Comparison of ENCODE assay signal across 8 cellular contexts in the genomic region with DNA sequence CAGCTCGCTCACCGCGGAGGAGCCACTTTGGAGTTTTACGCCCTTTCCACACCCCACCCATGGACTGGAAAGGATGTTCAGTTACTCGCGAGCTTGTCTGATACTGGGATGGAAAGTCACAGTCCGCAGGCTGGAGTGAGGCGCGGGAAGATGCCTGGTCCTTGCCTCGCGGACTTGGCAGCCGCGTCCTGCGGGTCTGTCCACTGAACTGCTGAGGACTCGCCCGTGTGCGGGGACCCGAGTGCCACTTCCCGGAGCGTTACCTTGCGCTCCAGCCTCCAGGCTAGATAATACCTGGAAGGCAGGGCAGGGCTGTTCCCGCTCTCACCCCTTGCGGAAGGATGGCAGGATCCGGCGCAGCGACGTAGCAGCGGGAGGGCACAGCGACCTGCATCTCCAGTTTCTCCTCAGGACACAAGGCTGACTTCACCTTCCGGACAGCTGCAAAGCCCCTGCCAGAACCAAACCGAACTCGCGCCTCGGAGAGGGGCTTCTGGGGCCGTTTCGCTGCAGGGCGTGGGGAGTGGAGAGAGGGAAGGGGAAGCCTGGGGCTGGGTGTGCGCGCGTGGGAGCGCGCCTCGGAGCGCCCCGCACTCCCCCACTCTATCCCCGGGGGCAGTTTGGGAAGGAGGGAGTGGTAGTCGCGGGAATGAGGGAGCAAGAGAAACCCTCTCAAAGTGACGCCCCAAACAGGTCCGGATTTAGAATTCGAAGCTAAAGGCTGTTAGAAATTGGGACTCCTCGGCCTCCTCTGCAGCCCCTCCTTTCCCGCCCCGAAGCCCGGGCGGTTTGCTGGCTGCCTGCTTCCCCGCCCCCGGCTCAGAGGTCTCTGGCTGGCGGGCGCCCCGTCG. TPM values are rescaled to one million over a fixed set of nuclear protein-coding genes. Genes with fewer than 3 reads are reported as not detected.
DNase-seq lines count a peak whose midpoint lies in the region; ATAC-seq and TF ChIP-seq lines count a peak whose summit lies in the region.

A gene (plus strand): TSS at position 822 of the 851 bp plus-strand sequence.

- H3K36me3 Mint-ChIP-seq in HFFc6 (ENCODE audit: low read depth) = peaks cover 13% of the 10 kb centered on the region
- peaks cover 10% of the 10 kb centered on the region for H3K36me3 Mint-ChIP-seq in central memory CD8-positive, alpha-beta T cell (ENCODE audit: insufficient read depth)
- H3K36me3 Mint-ChIP-seq in stimulated activated memory B cell treated with anti-CD40 and anti-IgM and Interleukin-4, amounts not matched to agents 10 μg/mL and 1 μg/mL and 100 μg/mL, for 72 hours = peaks cover 3% of the 10 kb centered on the region

- no peaks in the 10 kb centered on the region for H3K9me3 Mint-ChIP-seq in HFFc6
- no peaks in the 10 kb centered on the region for H3K9me3 Mint-ChIP-seq in central memory CD8-positive, alpha-beta T cell
- no peaks in the 10 kb centered on the region for H3K9me3 Mint-ChIP-seq in stimulated activated memory B cell treated with anti-CD40 and anti-IgM and Interleukin-4, amounts not matched to agents 10 μg/mL and 1 μg/mL and 100 μg/mL, for 72 hours

- peaks cover 0 to 1% of the 10 kb centered on the region in 2 donors for H3K4me1 ChIP-seq in lung (ENCODE audit: control insufficient read depth in 2 of 2, insufficient read depth in 2 of 2, low read length in 2 of 2)

- H3K27me3 Mint-ChIP-seq in HFFc6 (ENCODE audit: insufficient read depth) = no peaks in the 10 kb centered on the region
- H3K27me3 Mint-ChIP-seq in central memory CD8-positive, alpha-beta T cell = no peaks in the 10 kb centered on the region
- H3K27me3 Mint-ChIP-seq in stimulated activated memory B cell treated with anti-CD40 and anti-IgM and Interleukin-4, amounts not matched to agents 10 μg/mL and 1 μg/mL and 100 μg/mL, for 72 hours = no peaks in the 10 kb centered on the region

- H3K9me3 ChIP-seq in lung (ENCODE audit: control insufficient read depth in 2 of 2, insufficient read depth in 1 of 2, low read length in 1 of 2) = no peaks in the 10 kb centered on the region

- no peaks in the 10 kb centered on the region for H3K36me3 ChIP-seq in lung (ENCODE audit: control insufficient read depth in 2 of 2, insufficient read depth in 2 of 2, low read length in 2 of 2)

- peak within 1 kb of the TSS; percentile 5 for H3K4me3 ChIP-seq in lung

- TF ChIP-seq CTCF in HFFc6 (IDR thresholded peaks at IDR 0.05) (no peak), lung (IDR thresholded peaks at IDR 0.05; ENCODE audit: control extremely low read depth, extremely low read depth) (no peak)

- peak within 1 kb of the TSS; percentile 96 for H3K4me3 Mint-ChIP-seq in HFFc6
- peak within 1 kb of the TSS; percentile 94 for H3K4me3 Mint-ChIP-seq in central memory CD8-positive, alpha-beta T cell
- H3K4me3 Mint-ChIP-seq in stimulated activated memory B cell treated with anti-CD40 and anti-IgM and Interleukin-4, amounts not matched to agents 10 μg/mL and 1 μg/mL and 100 μg/mL, for 72 hours = peak within 1 kb of the TSS; percentile 99

- H3K27me3 ChIP-seq in lung (ENCODE audit: control insufficient read depth, insufficient read depth) = no peaks in the 10 kb centered on the region

- 0 to 1% methylated on average over 59 to 62 of the region's 62 CpGs for WGBS in lung, 2 donors

- DNase-seq in EL (peak; percentile 51), HFFc6 (peak; percentile 11), SK-N-DZ (ENCODE audit: low spot score) (peak; percentile 56), lung (ENCODE audit: low spot score) (peak; percentile 28), medulla oblongata (ENCODE audit: extremely low spot score) (no peak)
- no peak for DNase-seq in central memory CD8-positive, alpha-beta T cell (ENCODE audit: low spot score in 2 of 2)
- DNase-seq in effector CD4-positive, alpha-beta T cell = no peak

- H3K27ac ChIP-seq in lung (ENCODE audit: low read depth in 1 of 2, low read length in 1 of 2) = no peak within 1 kb of the TSS

- H3K27ac Mint-ChIP-seq in HFFc6 = peak within 1 kb of the TSS; percentile 84
- H3K27ac Mint-ChIP-seq in central memory CD8-positive, alpha-beta T cell (ENCODE audit: low read depth) = peak within 1 kb of the TSS; percentile 86
- H3K27ac Mint-ChIP-seq in stimulated activated memory B cell treated with anti-CD40 and anti-IgM and Interleukin-4, amounts not matched to agents 10 μg/mL and 1 μg/mL and 100 μg/mL, for 72 hours = peak within 1 kb of the TSS; percentile 97

- ATAC-seq in central memory CD8-positive, alpha-beta T cell (replicated peaks; ENCODE audit: extremely low read depth, poor library complexity, severe bottlenecking) = no peak
- ATAC-seq in lung (ENCODE audit: insufficient read depth, low FRiP score) = peak; percentile 12
- ATAC-seq in stimulated activated memory B cell treated with anti-CD40 and anti-IgM and Interleukin-4, amounts not matched to agents 10 μg/mL and 1 μg/mL and 100 μg/mL, for 72 hours = no peak

- peaks cover 70% of the 10 kb centered on the region for H3K4me1 Mint-ChIP-seq in HFFc6 (ENCODE audit: low read depth)
- peaks cover 61% of the 10 kb centered on the region for H3K4me1 Mint-ChIP-seq in central memory CD8-positive, alpha-beta T cell
- peaks cover 49% of the 10 kb centered on the region for H3K4me1 Mint-ChIP-seq in stimulated activated memory B cell treated with anti-CD40 and anti-IgM and Interleukin-4, amounts not matched to agents 10 μg/mL and 1 μg/mL and 100 μg/mL, for 72 hours

RNA-seq across cellular contexts. Expression of the gene that starts here (rescaled TPM):
- total RNA-seq in HFFc6 (2021; fragmentation: NEBNext Ultra II Directional; extraction: Animal tissue kit (Norgen Biotek cat#: 25700)) = 10 to 100 TPM; 16.3 to 35.5 (median 20.2) TPM
- 7.0 and 8.4 TPM in 2 replicates for polyA plus RNA-seq in SK-N-DZ (2014; cell fraction: cytosol; rRNA removed)
- 4.5 and 11.2 TPM in 2 replicates for polyA plus RNA-seq in SK-N-DZ (2014; cell fraction: nucleus; rRNA removed)
- total RNA-seq in lung = 1 to 10 TPM in 1 of 2 donors, under 1 TPM in 1; 0.74 to 5.7 TPM
- under 1 TPM; 0.12 to 0.18 TPM for polyA plus RNA-seq in lung

Comparison
In these comparisons a context has a peak if more than half of its experiments do, and no peak if none do; other contexts are left out.
1. DNase-seq: peak in EL (single experiment), HFFc6 (single experiment), SK-N-DZ (single experiment) and lung (single experiment); none in central memory CD8-positive, alpha-beta T cell (0 of 2), medulla oblongata (single experiment) and effector CD4-positive, alpha-beta T cell (single experiment).
2. Peak in every context shown above with its lines, with median percentiles within 50 percentile points of each other: H3K27ac Mint-ChIP-seq and H3K4me3 Mint-ChIP-seq.